ENCODE assay signal across 39 cellular contexts in the genomic region with DNA sequence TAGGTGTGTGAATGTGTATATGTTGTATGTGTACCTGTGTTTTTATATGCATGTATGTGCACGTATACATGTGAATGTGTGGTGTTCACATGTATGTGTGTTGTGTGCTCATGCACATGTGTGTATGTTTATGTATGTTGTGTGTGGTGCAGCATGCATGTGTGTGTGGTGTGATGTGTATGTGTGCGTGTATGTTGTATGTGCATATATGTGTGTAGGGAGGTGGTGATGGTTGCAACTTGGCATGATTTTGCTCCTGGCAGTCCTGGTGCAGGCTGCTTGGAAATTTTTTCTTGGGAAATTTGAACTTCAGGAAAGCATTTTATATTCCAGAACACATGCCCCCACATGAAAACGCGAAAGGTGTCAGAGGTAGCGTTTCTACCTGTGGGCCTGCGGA.
"Had no signal": no experiment of that assay in that cellular context is flagged by ENCODE, and none has a peak within 500 bp of the region (broad histone marks: within the 10 kb centered on the region; RNA-seq: fewer than 3 reads in every experiment).

No MANE protein-coding gene starts in this region.

- H3K27ac Mint-ChIP-seq: activated CD4-positive, alpha-beta memory T cell treated with anti-CD3 and anti-CD28 coated beads, Interleukin-2, amount 10 ng/mL, durations not matched to agents 7 days and 5 days; activated CD4-positive, alpha-beta T cell treated with anti-CD3 and anti-CD28 coated beads for 36 hours; activated CD4-positive, alpha-beta T cell treated with anti-CD3 and anti-CD28 coated beads, Interleukin-2, amount 10 ng/mL, durations not matched to agents 7 days and 5 days; activated CD8-positive, alpha-beta memory T cell treated with anti-CD3 and anti-CD28 coated beads, Interleukin-2, amount 10 ng/mL, durations not matched to agents 7 days and 5 days; activated CD8-positive, alpha-beta T cell treated with anti-CD3 and anti-CD28 coated beads, Interleukin-2, amount 10 ng/mL, durations not matched to agents 7 days and 5 days; activated naive CD4-positive, alpha-beta T cell treated with anti-CD3 and anti-CD28 coated beads, Interleukin-2, amount 10 ng/mL, durations not matched to agents 7 days and 5 days; activated naive CD4-positive, alpha-beta T cell treated with anti-CD3 and anti-CD28 coated beads, Interleukin-2, amount 50 U/mL, for 24 hours; activated naive CD8-positive, alpha-beta T cell; activated naive CD8-positive, alpha-beta T cell treated with anti-CD3 and anti-CD28 coated beads, Interleukin-2, amount 10 ng/mL, durations not matched to agents 7 days and 5 days; activated naive CD8-positive, alpha-beta T cell treated with anti-CD3 and anti-CD28 coated beads, Interleukin-2, amount 50 U/mL, for 24 hours; activated T-cell treated with anti-CD3 and anti-CD28 coated beads, Interleukin-2, amount 50 U/mL, for 24 hours; activated T-helper 2 cell treated with anti-CD3 and anti-CD28 coated beads, Interferon-gamma antibody, Interleukin-2, Interleukin-4, amounts not matched to agents 10 μg/mL and 5 μg/mL and 100 μg/mL, durations not matched to agents 14 hours and 24 hours and 36 hours; T-helper 1 cell treated with Interleukin-12 subunit alpha and Interleukin-12 subunit beta and Interleukin-4 antibody, amounts not matched to agents 30 μg/mL and 1 μg/mL, for 36 hours; T-helper 2 cell treated with Interferon-gamma antibody and Interleukin-4, amounts not matched to agents 5 μg/mL and 100 μg/mL, for 36 hours; WTC11 had no signal

- H3K4me3 ChIP-seq: body of pancreas, breast epithelium had no signal

- H3K4me1 ChIP-seq: body of pancreas, breast epithelium had no signal

- H3K27me3 ChIP-seq: body of pancreas, brain microvascular endothelial cell had no signal

- H3K27ac ChIP-seq: body of pancreas, brain microvascular endothelial cell, breast epithelium, WERI-Rb-1 had no signal

- H3K4me1 Mint-ChIP-seq: activated CD4-positive, alpha-beta memory T cell treated with anti-CD3 and anti-CD28 coated beads, Interleukin-2, amount 10 ng/mL, durations not matched to agents 7 days and 5 days; activated CD4-positive, alpha-beta T cell treated with anti-CD3 and anti-CD28 coated beads for 36 hours; activated CD8-positive, alpha-beta memory T cell treated with anti-CD3 and anti-CD28 coated beads, Interleukin-2, amount 10 ng/mL, durations not matched to agents 7 days and 5 days had no signal

- H3K27me3 Mint-ChIP-seq: activated CD8-positive, alpha-beta memory T cell treated with anti-CD3 and anti-CD28 coated beads, Interleukin-2, amount 10 ng/mL, durations not matched to agents 7 days and 5 days; activated naive CD8-positive, alpha-beta T cell; activated naive CD8-positive, alpha-beta T cell treated with anti-CD3 and anti-CD28 coated beads, Interleukin-2, amount 10 ng/mL, durations not matched to agents 7 days and 5 days; activated T-cell treated with anti-CD3 and anti-CD28 coated beads, Interleukin-2, amount 50 U/mL, for 24 hours had no signal

- ATAC-seq: activated CD4-positive, alpha-beta T cell treated with anti-CD3 and anti-CD28 coated beads for 36 hours; activated CD4-positive, CD25-positive, alpha-beta regulatory T cell treated with anti-CD3 and anti-CD28 coated beads, Interleukin-2, amount 50 U/mL, for 24 hours; activated CD8-positive, alpha-beta memory T cell treated with anti-CD3 and anti-CD28 coated beads, Interleukin-2, amount 10 ng/mL, durations not matched to agents 7 days and 5 days; activated CD8-positive, alpha-beta T cell treated with anti-CD3 and anti-CD28 coated beads, Interleukin-2, amount 10 ng/mL, durations not matched to agents 7 days and 5 days; activated naive CD8-positive, alpha-beta T cell treated with anti-CD3 and anti-CD28 coated beads, Interleukin-2, amount 50 U/mL, for 24 hours; body of pancreas; WTC11 had no signal

- DNase-seq: activated CD4-positive, alpha-beta memory T cell treated with anti-CD3 and anti-CD28 coated beads, Interleukin-2, amount 10 ng/mL, durations not matched to agents 7 days and 5 days; activated CD4-positive, alpha-beta T cell treated with anti-CD3 and anti-CD28 coated beads for 1 hour; activated CD4-positive, alpha-beta T cell treated with anti-CD3 and anti-CD28 coated beads for 36 hours; activated CD4-positive, alpha-beta T cell treated with anti-CD3 and anti-CD28 coated beads for 48 hours; activated CD4-positive, alpha-beta T cell treated with anti-CD3 and anti-CD28 coated beads, Interleukin-2, amount 10 ng/mL, durations not matched to agents 7 days and 5 days; activated CD4-positive, alpha-beta T cell treated with anti-CD3 and anti-CD28 coated beads, Interleukin-2, amount 50 U/mL, for 48 hours; activated CD4-positive, CD25-positive, alpha-beta regulatory T cell; activated CD8-positive, alpha-beta memory T cell treated with anti-CD3 and anti-CD28 coated beads for 24 hours; activated CD8-positive, alpha-beta memory T cell treated with anti-CD3 and anti-CD28 coated beads, Interleukin-2, amount 10 ng/mL, durations not matched to agents 7 days and 5 days; activated CD8-positive, alpha-beta memory T cell treated with anti-CD3 and anti-CD28 coated beads, Interleukin-2, amount 50 U/mL, for 48 hours; activated CD8-positive, alpha-beta T cell treated with anti-CD3 and anti-CD28 coated beads, Interleukin-2, amount 10 ng/mL, durations not matched to agents 7 days and 5 days; activated effector memory CD4-positive, alpha-beta T cell treated with Interleukin-2 at 50 U/mL for 16 hours; activated gamma-delta T cell; activated naive CD4-positive, alpha-beta T cell treated with anti-CD3 and anti-CD28 coated beads, Interleukin-2, amount 10 ng/mL, durations not matched to agents 7 days and 5 days; activated naive CD4-positive, alpha-beta T cell treated with Interleukin-2 at 50 U/mL for 16 hours; activated naive CD8-positive, alpha-beta T cell treated with anti-CD3 and anti-CD28 coated beads, Interleukin-2, amount 10 ng/mL, durations not matched to agents 7 days and 5 days; activated naive CD8-positive, alpha-beta T cell treated with anti-CD3 and anti-CD28 coated beads, Interleukin-2, amount 50 U/mL, for 24 hours; activated T-cell treated with anti-CD3 and anti-CD28 coated beads, Interleukin-2, amount 50 U/mL, for 24 hours; activated T-cell treated with anti-CD3 and anti-CD28 coated beads, Interleukin-2, amount 50 U/mL, for 48 hours; amniotic stem cell; aorta; body of pancreas; brain microvascular endothelial cell; central memory CD4-positive, alpha-beta T cell; SW 1271; T-helper 1 cell; T-helper 2 cell; T-helper 9 cell; WERI-Rb-1 had no signal

- H3K4me3 Mint-ChIP-seq: activated CD4-positive, alpha-beta memory T cell treated with anti-CD3 and anti-CD28 coated beads, Interleukin-2, amount 10 ng/mL, durations not matched to agents 7 days and 5 days; activated CD4-positive, alpha-beta T cell treated with anti-CD3 and anti-CD28 coated beads for 36 hours; activated CD4-positive, alpha-beta T cell treated with anti-CD3 and anti-CD28 coated beads, Interleukin-2, amount 10 ng/mL, durations not matched to agents 7 days and 5 days; activated CD8-positive, alpha-beta memory T cell treated with anti-CD3 and anti-CD28 coated beads, Interleukin-2, amount 10 ng/mL, durations not matched to agents 7 days and 5 days; activated CD8-positive, alpha-beta T cell treated with anti-CD3 and anti-CD28 coated beads, Interleukin-2, amount 10 ng/mL, durations not matched to agents 7 days and 5 days; activated naive CD4-positive, alpha-beta T cell treated with anti-CD3 and anti-CD28 coated beads, Interleukin-2, amount 10 ng/mL, durations not matched to agents 7 days and 5 days; activated naive CD4-positive, alpha-beta T cell treated with anti-CD3 and anti-CD28 coated beads, Interleukin-2, amount 50 U/mL, for 24 hours; activated naive CD8-positive, alpha-beta T cell; activated naive CD8-positive, alpha-beta T cell treated with anti-CD3 and anti-CD28 coated beads, Interleukin-2, amount 10 ng/mL, durations not matched to agents 7 days and 5 days; activated naive CD8-positive, alpha-beta T cell treated with anti-CD3 and anti-CD28 coated beads, Interleukin-2, amount 50 U/mL, for 24 hours; activated T-cell treated with anti-CD3 and anti-CD28 coated beads, Interleukin-2, amount 50 U/mL, for 24 hours; T-helper 1 cell treated with Interleukin-12 subunit alpha and Interleukin-12 subunit beta and Interleukin-4 antibody, amounts not matched to agents 30 μg/mL and 1 μg/mL, for 36 hours; T-helper 2 cell treated with Interferon-gamma antibody and Interleukin-4, amounts not matched to agents 5 μg/mL and 100 μg/mL, for 36 hours; WTC11 had no signal

- H3K36me3 Mint-ChIP-seq: activated CD8-positive, alpha-beta memory T cell treated with anti-CD3 and anti-CD28 coated beads, Interleukin-2, amount 10 ng/mL, durations not matched to agents 7 days and 5 days; activated naive CD4-positive, alpha-beta T cell treated with anti-CD3 and anti-CD28 coated beads, Interleukin-2, amount 10 ng/mL, durations not matched to agents 7 days and 5 days; activated naive CD4-positive, alpha-beta T cell treated with anti-CD3 and anti-CD28 coated beads, Interleukin-2, amount 50 U/mL, for 24 hours; activated naive CD8-positive, alpha-beta T cell; activated naive CD8-positive, alpha-beta T cell treated with anti-CD3 and anti-CD28 coated beads, Interleukin-2, amount 10 ng/mL, durations not matched to agents 7 days and 5 days had no signal

- H3K36me3 ChIP-seq: brain microvascular endothelial cell, breast epithelium, WERI-Rb-1 had no signal

- FAIRE-seq: astrocyte, TTC549 had no signal
